In genomic region chr20:10132391-10132790, GRCh38 we compare ENCODE assay signal across 20 cellular contexts.
"Had no signal": no experiment of that assay in that cellular context is flagged by ENCODE, and none has a peak within 500 bp of the region (broad histone marks: within the 10 kb centered on the region; RNA-seq: fewer than 3 reads in every experiment).

No MANE protein-coding gene starts in this region.

- ATAC-seq: activated CD8-positive, alpha-beta memory T cell treated with anti-CD3 and anti-CD28 coated beads, Interleukin-2, amount 10 ng/mL, durations not matched to agents 7 days and 5 days; activated naive CD4-positive, alpha-beta T cell treated with anti-CD3 and anti-CD28 coated beads, Interleukin-2, amount 50 U/mL, for 72 hours; activated T-cell treated with anti-CD3 and anti-CD28 coated beads, Interleukin-2, amount 50 U/mL, for 72 hours; left colon; naive thymus-derived CD4-positive, alpha-beta T cell; stimulated activated naive B cell treated with anti-CD40 and anti-IgM and Interleukin-4, amounts not matched to agents 10 μg/mL and 1 μg/mL and 100 μg/mL, for 72 hours had no signal

- H3K27ac ChIP-seq: coronary artery, tibial artery had no signal

- H3K36me3 ChIP-seq: gastroesophageal sphincter, stomach, tibial artery had no signal

- H3K79me2 ChIP-seq: hepatocyte had no signal

- H3K4me2 ChIP-seq: hepatocyte had no signal

- H3K9me3 ChIP-seq: gastroesophageal sphincter, stomach, tibial artery had no signal

- H3K4me3 ChIP-seq: coronary artery, gastroesophageal sphincter, hepatocyte, stomach, tibial artery had no signal

- H3K27me3 ChIP-seq: gastroesophageal sphincter, hepatocyte, stomach, tibial artery had no signal

- DNase-seq: activated CD4-positive, alpha-beta memory T cell treated with anti-CD3 and anti-CD28 coated beads, Interleukin-2, amount 10 ng/mL, durations not matched to agents 7 days and 5 days; activated CD4-positive, alpha-beta T cell treated with anti-CD3 and anti-CD28 coated beads for 1 hour; activated CD4-positive, alpha-beta T cell treated with anti-CD3 and anti-CD28 coated beads, Interleukin-2, amount 10 ng/mL, durations not matched to agents 7 days and 5 days; activated CD8-positive, alpha-beta memory T cell treated with anti-CD3 and anti-CD28 coated beads, Interleukin-2, amount 10 ng/mL, durations not matched to agents 7 days and 5 days; activated naive CD4-positive, alpha-beta T cell; activated T-cell treated with anti-CD3 and anti-CD28 coated beads, Interleukin-2, amount 50 U/mL, for 72 hours; naive thymus-derived CD4-positive, alpha-beta T cell; stimulated activated CD4-positive, alpha-beta T cell treated with anti-CD3 and anti-CD28 coated beads, Interleukin-15, amount 100 ng/mL, for 24 hours; stimulated activated CD4-positive, alpha-beta T cell treated with anti-CD3 and anti-CD28 coated beads, Interleukin-2, amount 100 ng/mL, for 24 hours; stimulated activated naive B cell treated with anti-CD40 and anti-IgM and Interleukin-4, amounts not matched to agents 10 μg/mL and 1 μg/mL and 100 μg/mL, for 72 hours; T-helper 2 cell had no signal

- FAIRE-seq: endothelial cell of umbilical vein, kidney had no signal

- H2AFZ ChIP-seq: hepatocyte had no signal
